Comparison of ENCODE assay signal across 10 cellular contexts in the genomic region with DNA sequence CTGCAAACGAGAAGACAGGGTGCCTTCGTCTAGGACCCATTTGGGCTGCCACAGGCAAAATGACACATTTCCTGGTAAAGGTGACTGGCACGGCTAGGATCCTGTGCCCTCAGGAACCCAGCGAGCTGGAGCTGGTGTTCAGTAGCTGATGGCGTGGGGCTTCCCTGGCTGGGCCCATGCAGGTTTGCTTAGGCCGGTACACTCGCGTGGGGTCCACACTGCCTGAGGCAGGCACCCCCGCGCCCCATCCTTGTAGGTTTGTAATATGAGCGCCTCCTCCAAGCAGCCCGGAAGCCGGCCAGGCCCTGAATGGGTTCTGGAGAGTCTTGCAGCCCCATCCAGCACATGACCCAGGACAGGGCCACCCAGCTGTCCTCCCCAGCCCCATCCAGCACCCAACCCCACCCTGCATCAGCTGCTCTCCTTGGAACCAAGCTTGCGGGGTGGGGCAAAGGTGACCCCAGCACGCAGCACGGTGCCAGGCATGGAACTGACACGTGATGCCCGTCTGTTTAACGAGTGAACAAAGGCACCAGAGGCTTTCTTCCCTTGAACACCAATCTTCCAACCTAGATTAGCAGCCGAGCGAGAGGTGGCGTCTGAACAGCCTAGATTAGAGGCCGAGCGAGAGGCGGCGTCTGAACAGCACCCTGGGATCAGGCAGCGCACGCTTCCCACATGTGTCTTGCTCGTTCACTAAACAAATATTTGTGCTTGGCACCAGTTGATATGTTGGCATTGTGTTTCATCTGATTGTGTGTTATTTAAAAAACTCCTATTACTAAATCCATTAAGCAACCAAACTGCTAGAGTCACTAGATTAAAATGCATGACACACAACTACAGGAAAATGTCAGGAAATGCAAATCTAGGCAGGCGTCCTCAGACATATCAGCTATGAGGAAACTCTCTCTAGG.
DNase-seq lines count a peak whose midpoint lies in the region; ATAC-seq and TF ChIP-seq lines count a peak whose summit lies in the region.
"Had no signal": no experiment of that assay in that cellular context is flagged by ENCODE, and none has a peak within 500 bp of the region (broad histone marks: within the 10 kb centered on the region; RNA-seq: fewer than 3 reads in every experiment).

No MANE protein-coding gene starts in this region.

- H3K27ac ChIP-seq in tibial nerve: no peak overlapping the region

- H3K4me3 ChIP-seq in tibial nerve: no peak overlapping the region

- TF ChIP-seq CTCF in nephron progenitor cell (IDR thresholded peaks at IDR 0.05) (no peak), tibial nerve (IDR thresholded peaks at IDR 0.05) (no peak)

- ATAC-seq in GM18861 (IDR thresholded peaks at IDR 0.05; ENCODE audit: unreplicated experiment): no peak

- 81 to 88% methylated on average over 27 to 28 of the region's 30 CpGs for WGBS in tibial nerve, 2 donors

- peak overlapping the region; percentile 8 for H3K4me3 Mint-ChIP-seq in nephron progenitor cell

- peak; percentile 22 for DNase-seq in DMS 273 treated with DMSO at 0.1 percent for 48 hours (lab: John Stamatoyannopoulos, UW)
- DNase-seq in NCI-H146 treated with DMSO at 0.1 percent for 48 hours (lab: John Stamatoyannopoulos, UW; ENCODE audit: unreplicated experiment): peak; percentile 93
- peak; percentile 28 for DNase-seq in dedifferentiated amniotic fluid mesenchymal stem cell (ENCODE audit: extremely low spot score)
- DNase-seq in nephron progenitor cell: no peak
- no peak for DNase-seq in epidermal melanocyte (ENCODE audit: insufficient read length, low spot score)
- DNase-seq in tibial nerve (ENCODE audit: low spot score in 2 of 2): no peak
- no peak for DNase-seq in globus pallidus (ENCODE audit: low spot score)
- DNase-seq: stimulated activated CD4-positive, alpha-beta T cell treated with anti-CD3 and anti-CD28 coated beads, Interleukin-2, amount 100 ng/mL, for 48 hours; T-helper 9 cell had no signal

- peaks cover 14% of the 10 kb centered on the region for H3K27me3 Mint-ChIP-seq in nephron progenitor cell (ENCODE audit: low read depth, poor library complexity)

- TF ChIP-seq EP300 in tibial nerve (IDR thresholded peaks at IDR 0.05): no peak

- H3K9me3 Mint-ChIP-seq in nephron progenitor cell: peaks cover 5% of the 10 kb centered on the region

- H3K27ac Mint-ChIP-seq in nephron progenitor cell: peak overlapping the region; percentile 34

- TF ChIP-seq POLR2A in tibial nerve (IDR thresholded peaks at IDR 0.05): no peak

- H3K4me1 Mint-ChIP-seq in nephron progenitor cell: peaks cover 50% of the 10 kb centered on the region

- no peaks in the 10 kb centered on the region for H3K4me1 ChIP-seq in tibial nerve

- H3K27me3 ChIP-seq in tibial nerve: no peaks in the 10 kb centered on the region

- no peaks in the 10 kb centered on the region for H3K9me3 ChIP-seq in tibial nerve

- no peaks in the 10 kb centered on the region for H3K36me3 Mint-ChIP-seq in nephron progenitor cell (ENCODE audit: low read depth)

- H3K36me3 ChIP-seq in tibial nerve: no peaks in the 10 kb centered on the region

Comparison
In these comparisons a context has a peak if more than half of its experiments do, and no peak if none do; other contexts are left out.
1. DNase-seq: peak in DMS 273 treated with DMSO at 0.1 percent for 48 hours (single experiment), NCI-H146 treated with DMSO at 0.1 percent for 48 hours (single experiment) and dedifferentiated amniotic fluid mesenchymal stem cell (single experiment); none in nephron progenitor cell (single experiment), epidermal melanocyte (single experiment), tibial nerve (0 of 2) and globus pallidus (single experiment).